Comparison of ENCODE assay signal across 19 cellular contexts in genomic region chr19:38031423-38031770, GRCh38.
A peak's percentile ranks its signal among the peaks of the same experiment; 100 is the strongest.
DNase-seq lines count a peak whose midpoint lies in the region; ATAC-seq, FAIRE-seq and TF ChIP-seq lines count a peak whose summit lies in the region.
"Had no signal": no experiment of that assay in that cellular context is flagged by ENCODE, and none has a peak within 500 bp of the region (broad histone marks: within the 10 kb centered on the region; RNA-seq: fewer than 3 reads in every experiment).

No MANE protein-coding gene starts in this region.

- no peaks in the 10 kb centered on the region for H4K20me1 ChIP-seq in astrocyte (ENCODE audit: insufficient read depth, low read length)

- no peak overlapping the region for H2AFZ ChIP-seq in astrocyte (ENCODE audit: low read depth, low read length)

- no peaks in the 10 kb centered on the region for H3K9me3 ChIP-seq in astrocyte (ENCODE audit: insufficient read depth, low read depth, low read length)
- H3K9me3 ChIP-seq: ascending aorta, thyroid gland had no signal

- H3K27me3 Mint-ChIP-seq in astrocyte (ENCODE audit: low read depth, unreplicated experiment) = no peaks in the 10 kb centered on the region
- no peaks in the 10 kb centered on the region for H3K27me3 Mint-ChIP-seq in stimulated activated memory B cell treated with anti-CD40 and anti-IgM and Interleukin-4, amounts not matched to agents 10 μg/mL and 1 μg/mL and 100 μg/mL, for 72 hours

- peaks cover 14% of the 10 kb centered on the region for H3K4me1 Mint-ChIP-seq in astrocyte (ENCODE audit: low read depth, unreplicated experiment)
- peaks cover 82% of the 10 kb centered on the region for H3K4me1 Mint-ChIP-seq in stimulated activated memory B cell treated with anti-CD40 and anti-IgM and Interleukin-4, amounts not matched to agents 10 μg/mL and 1 μg/mL and 100 μg/mL, for 72 hours

- peaks cover 5% of the 10 kb centered on the region for H3K9me3 Mint-ChIP-seq in astrocyte (ENCODE audit: unreplicated experiment)
- peaks cover 4% of the 10 kb centered on the region for H3K9me3 Mint-ChIP-seq in stimulated activated memory B cell treated with anti-CD40 and anti-IgM and Interleukin-4, amounts not matched to agents 10 μg/mL and 1 μg/mL and 100 μg/mL, for 72 hours

- peak overlapping the region; percentile 97 for H3K27ac ChIP-seq in astrocyte (ENCODE audit: low read depth, low read length)
- H3K27ac ChIP-seq: ascending aorta, C4-2B, KMS-11, thyroid gland had no signal

- H3K27ac Mint-ChIP-seq in astrocyte (ENCODE audit: unreplicated experiment) = no peak overlapping the region
- peak overlapping the region; percentile 87 for H3K27ac Mint-ChIP-seq in stimulated activated memory B cell treated with anti-CD40 and anti-IgM and Interleukin-4, amounts not matched to agents 10 μg/mL and 1 μg/mL and 100 μg/mL, for 72 hours

- peaks cover 55% of the 10 kb centered on the region for H3K4me1 ChIP-seq in astrocyte (ENCODE audit: insufficient read depth, low read length)

- H3K4me2 ChIP-seq in astrocyte (ENCODE audit: low read length) = peak overlapping the region; percentile 50
- H3K4me2 ChIP-seq: KMS-11 had no signal

- ATAC-seq in stimulated activated memory B cell treated with anti-CD40 and anti-IgM and Interleukin-4, amounts not matched to agents 10 μg/mL and 1 μg/mL and 100 μg/mL, for 72 hours = no peak
- no peak for ATAC-seq in activated CD4-positive, CD25-positive, alpha-beta regulatory T cell treated with anti-CD3 and anti-CD28 coated beads, Interleukin-2, amount 50 U/mL, for 24 hours

- no peaks in the 10 kb centered on the region for H3K36me3 ChIP-seq in astrocyte (ENCODE audit: insufficient read depth, low read length)
- H3K36me3 ChIP-seq: thyroid gland had no signal

- H3K36me3 Mint-ChIP-seq in astrocyte (ENCODE audit: low read depth, unreplicated experiment) = peaks cover 8% of the 10 kb centered on the region
- H3K36me3 Mint-ChIP-seq in stimulated activated memory B cell treated with anti-CD40 and anti-IgM and Interleukin-4, amounts not matched to agents 10 μg/mL and 1 μg/mL and 100 μg/mL, for 72 hours = peaks cover 42% of the 10 kb centered on the region

- no peak for FAIRE-seq in astrocyte (lab: Jason Lieb, UNC)
- FAIRE-seq: GM18507 had no signal

- H3K4me3 Mint-ChIP-seq in astrocyte (ENCODE audit: unreplicated experiment) = no peak overlapping the region
- no peak overlapping the region for H3K4me3 Mint-ChIP-seq in stimulated activated memory B cell treated with anti-CD40 and anti-IgM and Interleukin-4, amounts not matched to agents 10 μg/mL and 1 μg/mL and 100 μg/mL, for 72 hours

- H3K9ac ChIP-seq in astrocyte (ENCODE audit: low read length) = peak overlapping the region; percentile 79
- H3K9ac ChIP-seq: KMS-11 had no signal

- TF ChIP-seq CTCF in astrocyte (IDR thresholded peaks at IDR 0.05; ENCODE audit: insufficient read depth, low read depth, low read length) = no peak
- TF ChIP-seq CTCF in fibroblast of villous mesenchyme (IDR thresholded peaks at IDR 0.05; ENCODE audit: insufficient read depth, low read depth, low read length) = no peak

- peaks cover 36% of the 10 kb centered on the region for H3K79me2 ChIP-seq in astrocyte (ENCODE audit: insufficient read depth, low read length)

- peak; percentile 89 for DNase-seq in HT1080 (ENCODE audit: low read depth)
- peak; percentile 94 for DNase-seq in astrocyte (ENCODE audit: low read depth)
- peak; percentile 13 for DNase-seq in fibroblast of villous mesenchyme (ENCODE audit: low read depth)
- DNase-seq in RPMI8226 = no peak
- DNase-seq in hepatic stellate cell (ENCODE audit: low spot score) = no peak
- DNase-seq: activated CD4-positive, alpha-beta T cell treated with anti-CD3 and anti-CD28 coated beads for 48 hours; activated CD8-positive, alpha-beta memory T cell treated with anti-CD3 and anti-CD28 coated beads, Interleukin-2, amount 50 U/mL, for 48 hours; activated naive CD4-positive, alpha-beta T cell; NCI-H1436; NK-92 treated with Interleukin-12 subunit alpha and Interleukin-12 subunit beta, amount 100 ng/mL, for 24 hours; SIG-M5; T1000 had no signal

- H3K27me3 ChIP-seq in astrocyte (ENCODE audit: insufficient read depth, low read length) = no peaks in the 10 kb centered on the region
- H3K27me3 ChIP-seq: ascending aorta, thyroid gland had no signal

- H3K4me3 ChIP-seq in astrocyte (ENCODE audit: insufficient read depth, low read depth, low read length) (no peak overlapping the region), fibroblast of villous mesenchyme (ENCODE audit: low read depth, low read length) (no peak overlapping the region)
- H3K4me3 ChIP-seq: ascending aorta, thyroid gland had no signal

Comparison
In these comparisons a context has a peak if more than half of its experiments do, and no peak if none do; other contexts are left out.
1. DNase-seq: peak in HT1080 (single experiment), astrocyte (single experiment) and fibroblast of villous mesenchyme (single experiment); none in RPMI8226 (single experiment) and hepatic stellate cell (single experiment).